Comparison of ENCODE assay signal across 1 cellular context in genomic region chr10:21166557-21167287, GRCh38.
TF ChIP-seq lines count a peak whose summit lies in the region.

No MANE protein-coding gene starts in this region.

TF ChIP-seq in K562, 482 proteins besides CTCF, POLR2A, EP300 and RAD21 (continued from another document and continues in another):
- TF ChIP-seq ATF2 (CRISPR knock-in tag; IDR thresholded peaks at IDR 0.05) (no peak), EZH2 (IDR thresholded peaks at IDR 0.05; ENCODE audit: borderline replicate concordance, low read depth, low read length) (no peak), RNF219 (CRISPR knock-in tag; IDR thresholded peaks at IDR 0.05) (no peak), CGGBP1 (CRISPR knock-in tag; IDR thresholded peaks at IDR 0.05) (no peak), CREB3L1 (IDR thresholded peaks at IDR 0.05; ENCODE audit: borderline replicate concordance, low read depth) (no peak), HOMEZ (CRISPR knock-in tag; IDR thresholded peaks at IDR 0.05) (no peak), MTA1 (IDR thresholded peaks at IDR 0.05; ENCODE audit: borderline replicate concordance) (no peak), HDAC1 (IDR thresholded peaks at IDR 0.05) (no peak), ZNF79 (CRISPR knock-in tag; IDR thresholded peaks at IDR 0.05; ENCODE audit: low read depth) (no peak), THRAP3 (IDR thresholded peaks at IDR 0.05; ENCODE audit: borderline replicate concordance) (no peak), MITF (IDR thresholded peaks at IDR 0.05) (peak; percentile 58; the same call in 1 of the 2 replicates), ZNF696 (CRISPR knock-in tag; conservative IDR thresholded peaks at IDR 0.05) (no peak), ELF2 (CRISPR knock-in tag; IDR thresholded peaks at IDR 0.05) (no peak), NCOR1 (IDR thresholded peaks at IDR 0.05) (no peak), HMG20B (CRISPR knock-in tag; IDR thresholded peaks at IDR 0.05) (no peak), FOXA1 (IDR thresholded peaks at IDR 0.05; ENCODE audit: borderline replicate concordance) (no peak), LEF1 (IDR thresholded peaks at IDR 0.05) (no peak), ZNF830 (CRISPR knock-in tag; IDR thresholded peaks at IDR 0.05) (no peak), ZC3H11A (IDR thresholded peaks at IDR 0.05; ENCODE audit: low read depth, low read length) (no peak), NFE2L1 (tag; IDR thresholded peaks at IDR 0.05; ENCODE audit: borderline replicate concordance, low read depth) (no peak), TFAP4 (CRISPR knock-in tag; IDR thresholded peaks at IDR 0.05; ENCODE audit: borderline replicate concordance) (no peak), GATAD2B (IDR thresholded peaks at IDR 0.05; ENCODE audit: borderline replicate concordance) (no peak), TRIM25 (IDR thresholded peaks at IDR 0.05; ENCODE audit: borderline replicate concordance) (no peak), ZNF232 (CRISPR knock-in tag; IDR thresholded peaks at IDR 0.05) (no peak), CTCFL (IDR thresholded peaks at IDR 0.05; ENCODE audit: borderline replicate concordance, insufficient read depth, low read depth, low read length, poor library complexity, severe bottlenecking) (no peak), TEAD2 (tag; IDR thresholded peaks at IDR 0.05) (no peak), GMEB1 (CRISPR knock-in tag; IDR thresholded peaks at IDR 0.05) (no peak), ZNF57 (CRISPR knock-in tag; IDR thresholded peaks at IDR 0.05) (no peak), CHD1 (IDR thresholded peaks at IDR 0.05; ENCODE audit: low read length) (no peak), ZNF12 (CRISPR knock-in tag; IDR thresholded peaks at IDR 0.05) (no peak), BACH1 (tag; IDR thresholded peaks at IDR 0.05) (0 out of 2 replicates have a peak, but pooled peaks have one; percentile 48), NFRKB (IDR thresholded peaks at IDR 0.05; ENCODE audit: low read depth) (no peak), CSDE1 (IDR thresholded peaks at IDR 0.05) (0 out of 4 replicates have a peak, but pooled peaks of 1 of the 2 experiments have one; percentile 38), MLX (CRISPR knock-in tag; conservative IDR thresholded peaks at IDR 0.05) (no peak), NR3C1 (CRISPR knock-in tag; IDR thresholded peaks at IDR 0.05) (no peak), MAX (CRISPR knock-in tag; IDR thresholded peaks at IDR 0.05) (no peak), HOXB6 (CRISPR knock-in tag; IDR thresholded peaks at IDR 0.05; ENCODE audit: borderline replicate concordance) (no peak), ZBTB26 (CRISPR knock-in tag; IDR thresholded peaks at IDR 0.05) (no peak; the same call in 1 of the 2 replicates), SIN3A (IDR thresholded peaks at IDR 0.05; ENCODE audit: borderline replicate concordance in 2 of 2, control insufficient read depth in 1 of 2, low read depth in 2 of 2, low read length in 2 of 2) (no peak), YY1 (IDR thresholded peaks at IDR 0.05; ENCODE audit: borderline replicate concordance in 1 of 3, control insufficient read depth in 1 of 3, extremely low read depth in 1 of 3, insufficient read depth in 3 of 3, insufficient read length in 1 of 3, insufficient replicate concordance in 2 of 3, low read depth in 1 of 3, low read length in 2 of 3) (no peak), TOE1 (IDR thresholded peaks at IDR 0.05; ENCODE audit: borderline replicate concordance) (peak; percentile 28; the same call in 1 of the 2 replicates), TOE1 (CRISPR knock-in tag; IDR thresholded peaks at IDR 0.05; ENCODE audit: borderline replicate concordance, low read depth) (no peak), GABPB2 (CRISPR knock-in tag; conservative IDR thresholded peaks at IDR 0.05) (no peak), GATA2 (CRISPR knock-in tag; IDR thresholded peaks at IDR 0.05) (no peak)
